8 cellular contexts compared by ENCODE assay signal in the genomic region with DNA sequence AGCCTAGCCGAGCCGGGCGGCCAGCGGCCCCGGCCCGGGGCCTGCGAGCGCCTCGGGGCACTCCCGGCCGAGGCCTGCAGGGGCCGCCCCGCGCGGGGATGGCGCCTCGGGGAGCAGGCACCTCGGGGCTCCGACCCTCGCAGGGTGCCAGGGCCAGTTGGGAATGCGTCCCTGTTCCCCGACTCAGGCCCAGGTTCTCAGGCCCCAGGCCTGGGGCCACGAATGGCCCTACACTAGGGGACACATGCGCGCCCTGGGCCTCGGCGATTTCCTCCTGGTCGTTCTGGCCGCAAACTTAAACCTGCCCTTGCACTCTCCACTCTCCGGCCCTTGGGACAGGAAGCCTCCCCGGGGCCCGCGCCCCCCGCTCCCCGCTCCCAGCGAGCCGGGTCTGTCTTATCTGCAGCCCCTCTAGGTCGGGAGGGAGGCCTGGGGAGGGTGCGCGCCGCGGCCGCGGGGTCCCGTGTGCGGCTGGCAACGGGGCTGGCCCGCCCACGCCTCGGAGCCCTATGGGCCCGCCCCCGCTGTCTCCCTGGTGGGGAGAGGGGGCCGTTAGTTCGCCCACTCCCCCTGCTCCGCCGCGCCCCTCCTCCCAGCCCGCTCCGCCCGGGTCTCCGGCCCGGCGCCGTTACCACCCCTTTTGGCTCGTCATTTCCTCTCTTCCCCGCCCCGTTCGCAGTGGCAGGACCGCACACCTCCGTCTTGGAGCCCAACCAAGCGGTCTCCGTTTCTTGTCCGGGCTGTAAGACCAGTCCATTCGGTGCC. TPM values are rescaled to one million over a fixed set of nuclear protein-coding genes. Genes with fewer than 3 reads are reported as not detected.
DNase-seq lines count a peak whose midpoint lies in the region; ATAC-seq and TF ChIP-seq lines count a peak whose summit lies in the region.

No MANE protein-coding gene starts in this region.

- H3K4me1 ChIP-seq in esophagus muscularis mucosa = peaks cover 29 to 40% (median 39%) of the 10 kb centered on the region in 4 donors

- WGBS in esophagus muscularis mucosa = under 1% methylated on average over 24 of the region's 74 CpGs

- TF ChIP-seq EP300 in Ishikawa (IDR thresholded peaks at IDR 0.05; ENCODE audit: borderline replicate concordance) = no peak
- no peak for TF ChIP-seq EP300 in esophagus muscularis mucosa (IDR thresholded peaks at IDR 0.05)

- peak; percentile 14 to 51 (median 38) for TF ChIP-seq CTCF in esophagus muscularis mucosa (IDR thresholded peaks at IDR 0.05)

- H3K4me3 ChIP-seq in esophagus muscularis mucosa = peak overlapping the region; percentile 89 to 98 (median 96)

- H3K4me1 Mint-ChIP-seq in activated T-cell treated with anti-CD3 and anti-CD28 coated beads, Interleukin-2, amount 50 U/mL, for 72 hours (ENCODE audit: low read depth) = peaks cover 48% of the 10 kb centered on the region
- peaks cover 34 to 51% (median 44%) of the 10 kb centered on the region in 3 donors for H3K4me1 Mint-ChIP-seq in naive B cell

- TF ChIP-seq RAD21 in Ishikawa (IDR thresholded peaks at IDR 0.05; ENCODE audit: low read depth) = no peak

- TF ChIP-seq POLR2A in esophagus muscularis mucosa (IDR thresholded peaks at IDR 0.05; ENCODE audit: low read depth) = peak; percentile 75

- no peaks in the 10 kb centered on the region for H3K27me3 Mint-ChIP-seq in activated T-cell treated with anti-CD3 and anti-CD28 coated beads, Interleukin-2, amount 50 U/mL, for 72 hours (ENCODE audit: low read depth)
- H3K27me3 Mint-ChIP-seq in naive B cell = no peaks in the 10 kb centered on the region

- H3K27ac Mint-ChIP-seq in activated T-cell treated with anti-CD3 and anti-CD28 coated beads, Interleukin-2, amount 50 U/mL, for 72 hours = peak overlapping the region; percentile 97
- peak overlapping the region; percentile 97 to 99 (median 98) for H3K27ac Mint-ChIP-seq in naive B cell

- H3K9me3 Mint-ChIP-seq in activated T-cell treated with anti-CD3 and anti-CD28 coated beads, Interleukin-2, amount 50 U/mL, for 72 hours = no peaks in the 10 kb centered on the region
- H3K9me3 Mint-ChIP-seq in naive B cell = no peaks in the 10 kb centered on the region

- H3K4me3 Mint-ChIP-seq in activated T-cell treated with anti-CD3 and anti-CD28 coated beads, Interleukin-2, amount 50 U/mL, for 72 hours = peak overlapping the region; percentile 93 to 98
- peak overlapping the region; percentile 92 to 99 (median 98) for H3K4me3 Mint-ChIP-seq in naive B cell

- DNase-seq in DMS 273 (lab: John Stamatoyannopoulos, UW; ENCODE audit: unreplicated experiment) (peak; percentile 95), esophagus muscularis mucosa (ENCODE audit: extremely low spot score) (peak; percentile 94), naive B cell (peak; percentile 79)
- DNase-seq in activated T-cell treated with anti-CD3 and anti-CD28 coated beads, Interleukin-2, amount 50 U/mL, for 72 hours = peak; percentile 88
- peak; percentile 60 to 74 for DNase-seq in stimulated activated CD8-positive, alpha-beta memory T cell treated with anti-CD3 and anti-CD28 coated beads, Interleukin-7, amount 100 ng/mL, for 48 hours (ENCODE audit: extremely low read depth in 1 of 2, low read depth in 1 of 2)

- intact Hi-C loops in esophagus muscularis mucosa (cut with DNase I) = no loop called here

- H3K27ac ChIP-seq in esophagus muscularis mucosa (replicated peaks in 1 of 4) = peak overlapping the region; percentile 98 to 100 (median 99)

- no peaks in the 10 kb centered on the region for H3K9me3 ChIP-seq in esophagus muscularis mucosa

- ATAC-seq in GM21447 (IDR thresholded peaks at IDR 0.05; ENCODE audit: unreplicated experiment) (peak; percentile 29), naive B cell (ENCODE audit: low read depth in 2 of 2) (peak; percentile 18 to 26)
- ATAC-seq in activated T-cell treated with anti-CD3 and anti-CD28 coated beads, Interleukin-2, amount 50 U/mL, for 72 hours (replicated peaks in 1 of 2) = peak; percentile 18 to 32

- no peaks in the 10 kb centered on the region for H3K27me3 ChIP-seq in esophagus muscularis mucosa

- H3K36me3 ChIP-seq in esophagus muscularis mucosa = peaks cover 0 to 17% (median 9%) of the 10 kb centered on the region in 4 donors

- peaks cover 5 to 8% of the 10 kb centered on the region in 2 donors for H3K36me3 Mint-ChIP-seq in activated T-cell treated with anti-CD3 and anti-CD28 coated beads, Interleukin-2, amount 50 U/mL, for 72 hours (ENCODE audit: insufficient read depth in 2 of 2)
- no peaks in the 10 kb centered on the region for H3K36me3 Mint-ChIP-seq in naive B cell

TF ChIP-seq in Ishikawa, 13 proteins besides CTCF, POLR2A, EP300 and RAD21 (continues in another document):
- TF ChIP-seq FOXM1 (IDR thresholded peaks at IDR 0.05; ENCODE audit: borderline replicate concordance, low read depth) (no peak), NFIC (IDR thresholded peaks at IDR 0.05) (peak; percentile 45), CREB1 (IDR thresholded peaks at IDR 0.05; ENCODE audit: low read depth) (peak; percentile 36; the same call in 1 of the 2 replicates), ZBTB7A (IDR thresholded peaks at IDR 0.05; ENCODE audit: low read depth) (peak; percentile 94), TAF1 (IDR thresholded peaks at IDR 0.05; ENCODE audit: low read depth) (0 out of 2 replicates have a peak, but pooled peaks have one; percentile 57), TEAD4 (IDR thresholded peaks at IDR 0.05) (no peak), EGR1 (IDR thresholded peaks at IDR 0.05) (peak; percentile 91), CEBPB (IDR thresholded peaks at IDR 0.05) (no peak), TCF12 (IDR thresholded peaks at IDR 0.05; ENCODE audit: low read depth) (0 out of 2 replicates have a peak, but pooled peaks have one; percentile 9)
- TF ChIP-seq, protein P1, sequence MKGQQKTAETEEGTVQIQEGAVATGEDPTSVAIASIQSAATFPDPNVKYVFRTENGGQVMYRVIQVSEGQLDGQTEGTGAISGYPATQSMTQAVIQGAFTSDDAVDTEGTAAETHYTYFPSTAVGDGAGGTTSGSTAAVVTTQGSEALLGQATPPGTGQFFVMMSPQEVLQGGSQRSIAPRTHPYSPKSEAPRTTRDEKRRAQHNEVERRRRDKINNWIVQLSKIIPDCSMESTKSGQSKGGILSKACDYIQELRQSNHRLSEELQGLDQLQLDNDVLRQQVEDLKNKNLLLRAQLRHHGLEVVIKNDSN (IDR thresholded peaks at IDR 0.05) = no peak
- TF ChIP-seq, protein P2, sequence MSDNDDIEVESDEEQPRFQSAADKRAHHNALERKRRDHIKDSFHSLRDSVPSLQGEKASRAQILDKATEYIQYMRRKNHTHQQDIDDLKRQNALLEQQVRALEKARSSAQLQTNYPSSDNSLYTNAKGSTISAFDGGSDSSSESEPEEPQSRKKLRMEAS (IDR thresholded peaks at IDR 0.05) = peak; percentile 7; the same call in 1 of the 2 replicates

TF ChIP-seq in PFSK-1, 5 proteins besides CTCF, POLR2A, EP300 and RAD21 (continues in another document):
- TF ChIP-seq FOXP2 (optimal IDR thresholded peaks at IDR 0.05; ENCODE audit: borderline replicate concordance, extremely low read depth, extremely low read length, insufficient read depth) (peak; percentile 1), POLR2AphosphoS5 (IDR thresholded peaks at IDR 0.05; ENCODE audit: low read depth, low read length) (peak; percentile 78), SIN3A (IDR thresholded peaks at IDR 0.05; ENCODE audit: borderline replicate concordance, insufficient read depth, low read length) (peak; percentile 77; the same call in 1 of the 2 replicates)

RNA-seq across cellular contexts. Expression of a gene that starts 0.6 kb away (rescaled TPM):
- 31.0 TPM for polyA plus RNA-seq in PFSK-1 (2012; ENCODE audit: insufficient read length, low read depth)
- total RNA-seq in activated T-cell treated with anti-CD3 and anti-CD28 coated beads, Interleukin-2, amount 50 U/mL, for 72 hours = 10 to 100 TPM; 32.4 to 34.4 TPM
- total RNA-seq in esophagus muscularis mucosa = 10 to 100 TPM in 3 of 4 donors, 1 to 10 TPM in 1; 9.1 to 11.4 (median 10.5) TPM
- polyA plus RNA-seq in naive B cell (ENCODE audit: low read depth in 6 of 6) = 10 to 100 TPM; 23.0 to 47.1 (median 28.9) TPM

RNA-seq across cellular contexts. Expression of a gene that starts 1.2 kb away (rescaled TPM):
- 14.3 TPM for polyA plus RNA-seq in PFSK-1 (2012; ENCODE audit: insufficient read length, low read depth)
- total RNA-seq in activated T-cell treated with anti-CD3 and anti-CD28 coated beads, Interleukin-2, amount 50 U/mL, for 72 hours = 10 to 100 TPM; 62.7 to 73.1 TPM
- total RNA-seq in esophagus muscularis mucosa = 10 to 100 TPM; 11.9 to 19.4 (median 16.5) TPM
- polyA plus RNA-seq in naive B cell (ENCODE audit: low read depth in 6 of 6) = 10 to 100 TPM; 45.8 to 70.6 (median 62.6) TPM

RNA-seq across cellular contexts. Expression of a gene that starts 20.4 kb away (rescaled TPM):
- polyA plus RNA-seq in PFSK-1 (2012; ENCODE audit: insufficient read length, low read depth) = not detected
- not detected for total RNA-seq in activated T-cell treated with anti-CD3 and anti-CD28 coated beads, Interleukin-2, amount 50 U/mL, for 72 hours
- total RNA-seq in esophagus muscularis mucosa = 1 to 10 TPM in 1 of 4 donors, under 1 TPM in 2, not detected in 1; 0.50 to 1.0 (median 0.97) TPM
- polyA plus RNA-seq in naive B cell (ENCODE audit: low read depth in 6 of 6) = 1 to 10 TPM in 1 of 6 donors, under 1 TPM in 4, not detected in 1; 0.64 to 1.0 (median 0.85) TPM

RNA-seq across cellular contexts. Expression of a gene that starts 31.1 kb away (rescaled TPM):
- not detected for polyA plus RNA-seq in PFSK-1 (2012; ENCODE audit: insufficient read length, low read depth)
- not detected for total RNA-seq in activated T-cell treated with anti-CD3 and anti-CD28 coated beads, Interleukin-2, amount 50 U/mL, for 72 hours
- not detected for total RNA-seq in esophagus muscularis mucosa
- not detected for polyA plus RNA-seq in naive B cell (ENCODE audit: low read depth in 6 of 6)

RNA-seq across cellular contexts. Expression of a gene that starts 34.4 kb away (rescaled TPM):
- 0.38 TPM for polyA plus RNA-seq in PFSK-1 (2012; ENCODE audit: insufficient read length, low read depth)
- total RNA-seq in activated T-cell treated with anti-CD3 and anti-CD28 coated beads, Interleukin-2, amount 50 U/mL, for 72 hours = 1 to 10 TPM; 4.0 to 5.5 TPM
- under 1 TPM; 0.33 to 0.83 (median 0.60) TPM for total RNA-seq in esophagus muscularis mucosa
- polyA plus RNA-seq in naive B cell (ENCODE audit: low read depth in 6 of 6) = under 1 TPM in 4 of 6 donors, not detected in 2; 0.47 to 0.58 (median 0.49) TPM

Comparison
In these comparisons a context has a peak if more than half of its experiments do, and no peak if none do; other contexts are left out.
1. Peak in every context shown above with its lines: DNase-seq, ATAC-seq, H3K4me3 ChIP-seq and H3K27ac ChIP-seq.